9 cellular contexts compared by ENCODE assay signal in the genomic region with DNA sequence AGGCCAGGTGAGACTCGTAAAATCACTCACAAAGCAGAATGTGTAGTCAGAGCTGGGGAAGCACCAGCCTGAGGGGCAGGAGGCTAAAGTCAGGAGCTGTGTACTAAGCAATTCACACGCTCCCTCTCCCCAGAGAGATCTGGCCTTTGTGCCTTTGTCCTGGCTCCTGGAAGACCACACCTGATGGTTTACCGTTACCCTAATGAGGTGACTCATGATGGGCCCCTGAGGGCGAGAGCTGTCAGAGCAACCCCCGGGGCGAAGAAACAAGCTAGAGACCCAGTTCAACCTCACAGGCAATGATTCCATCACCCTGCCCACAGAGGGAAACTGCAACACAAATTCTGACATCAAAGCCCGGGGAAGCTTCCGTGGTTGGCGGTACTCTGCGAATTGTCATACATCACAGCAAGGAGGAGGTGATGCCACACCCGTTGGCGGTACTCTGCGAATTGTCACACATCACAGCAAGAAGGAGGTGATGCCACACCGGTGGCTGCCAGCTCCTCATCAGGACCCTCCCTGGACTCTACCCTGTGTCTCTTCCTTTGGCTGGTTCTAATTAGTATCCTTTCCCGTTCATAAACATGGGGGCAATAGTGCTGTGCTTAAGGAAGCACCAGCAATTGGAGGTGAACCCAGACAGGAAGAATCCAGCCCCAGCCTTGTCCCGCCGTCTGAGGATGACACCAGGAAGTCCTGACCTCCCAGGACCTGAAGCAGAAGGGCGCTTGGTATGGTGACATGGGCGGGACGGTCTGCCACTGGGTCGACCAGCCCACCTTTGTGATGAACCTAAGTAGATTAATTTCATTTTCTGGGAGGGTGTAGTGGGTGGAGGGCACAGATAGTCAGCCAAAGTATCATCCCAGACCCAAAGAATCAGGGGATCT. TPM values are rescaled to one million over a fixed set of nuclear protein-coding genes. Genes with fewer than 3 reads are reported as not detected.
DNase-seq lines count a peak whose midpoint lies in the region; ATAC-seq and TF ChIP-seq lines count a peak whose summit lies in the region.
"Had no signal": no experiment of that assay in that cellular context is flagged by ENCODE, and none has a peak within 500 bp of the region (broad histone marks: within the 10 kb centered on the region; RNA-seq: fewer than 3 reads in every experiment).

No MANE protein-coding gene starts in this region.

- no peak overlapping the region for H3K4ac ChIP-seq in IMR-90 (ENCODE audit: low read depth, low read length)

- H3K4me1 Mint-ChIP-seq in effector memory CD8-positive, alpha-beta T cell (ENCODE audit: low read depth in 2 of 2): peaks cover 0 to 10% of the 10 kb centered on the region in 2 donors

- H2BK15ac ChIP-seq in IMR-90 (ENCODE audit: low read depth, low read length): no peak overlapping the region

- no peaks in the 10 kb centered on the region for H3K79me1 ChIP-seq in IMR-90 (ENCODE audit: low read depth in 1 of 2, low read length in 2 of 2)

- H3K18ac ChIP-seq in IMR-90 (ENCODE audit: low read depth, low read length): no peak overlapping the region

- no peak for TF ChIP-seq EP300 in transverse colon (IDR thresholded peaks at IDR 0.05; ENCODE audit: low read depth)

- BruUV-seq in IMR-90 (replicated peaks; lab: Mats Ljungman, UMichigan): no TSS peak

- H2BK5ac ChIP-seq in IMR-90 (ENCODE audit: low read depth, low read length, poor library complexity, severe bottlenecking): no peak overlapping the region

- H4K20me1 ChIP-seq in IMR-90 (ENCODE audit: insufficient read depth, low read length): no peaks in the 10 kb centered on the region

- 63% methylated on average over 11 of the region's 21 CpGs; no CpG with 5 or more reads in 1 of the 2 experiments for WGBS in IMR-90 (ENCODE audit: extremely low coverage in 2 of 2, insufficient read length in 1 of 2), 2 experiments
- 75% methylated on average over 21 of the region's 21 CpGs; no CpG with 5 or more reads in 1 of the 2 donors for WGBS in transverse colon (ENCODE audit: low coverage in 1 of 2), 2 donors

- CTCF ChIA-PET in IMR-90 (lab: Yijun Ruan, JAX): no interaction called here

- no peak overlapping the region for H4K8ac ChIP-seq in IMR-90 (ENCODE audit: low read depth in 2 of 2, low read length in 2 of 2)

- DNase-seq in IMR-90 (no peak), T-helper 22 cell (ENCODE audit: low read depth) (peak; percentile 53), sciatic nerve (ENCODE audit: low spot score) (no peak), transverse colon (no peak), SHP77 treated with DMSO at 0.1 percent for 48 hours (lab: John Stamatoyannopoulos, UW) (no peak)
- peak in 2 of 3 experiments; percentile 65 to 66 for DNase-seq in effector memory CD8-positive, alpha-beta T cell
- DNase-seq in stimulated activated CD4-positive, alpha-beta T cell treated with anti-CD3 and anti-CD28 coated beads, TNF-alpha, amount 100 ng/mL, for 48 hours (ENCODE audit: low read depth in 3 of 3): peak in 2 of 3 donors; percentile 25 to 43

- no peak overlapping the region for H3K4me3 ChIP-seq in IMR-90 (ENCODE audit: insufficient read depth, low read depth, low read length)
- H3K4me3 ChIP-seq in transverse colon: no peak overlapping the region

- no peak for TF ChIP-seq RAD21 in IMR-90 (IDR thresholded peaks at IDR 0.05; ENCODE audit: low read length)

- H3K27ac Mint-ChIP-seq in effector memory CD8-positive, alpha-beta T cell: peak overlapping the region in 1 of 2 donors; percentile 97

- no peak overlapping the region for H2BK120ac ChIP-seq in IMR-90 (ENCODE audit: low read depth, low read length)

- dilution Hi-C loops in IMR-90 (cut with HindIII; ENCODE audit: low sequenced_read_pairs, unreplicated experiment): no loop called here

- H3K56ac ChIP-seq in IMR-90 (ENCODE audit: extremely low read depth, insufficient read depth, low read length): no peak overlapping the region

- H3K27ac ChIP-seq in IMR-90 (ENCODE audit: insufficient read depth, low read length) (no peak overlapping the region), transverse colon (no peak overlapping the region)

- H2AFZ ChIP-seq in IMR-90 (replicated peaks; ENCODE audit: low read length, poor library complexity): peak overlapping the region; percentile 19

- TF ChIP-seq CTCF in IMR-90 (conservative IDR thresholded peaks at IDR 0.05; ENCODE audit: low read depth, low read length) (no peak), transverse colon (IDR thresholded peaks at IDR 0.05) (no peak)

- H3K27me3 ChIP-seq in IMR-90 (ENCODE audit: control insufficient read depth, insufficient read depth, low read length) (peaks cover 7% of the 10 kb centered on the region), transverse colon (no peaks in the 10 kb centered on the region)

- no peak overlapping the region for H2AK5ac ChIP-seq in IMR-90 (ENCODE audit: low read depth, low read length)

- H3K9ac ChIP-seq in IMR-90 (ENCODE audit: low read depth, low read length): no peak overlapping the region

- no peak for ATAC-seq in IMR-90 (ENCODE audit: low read depth)
- peak; percentile 89 for ATAC-seq in effector memory CD8-positive, alpha-beta T cell (replicated peaks)
- ATAC-seq in GM21528 (IDR thresholded peaks at IDR 0.05; ENCODE audit: low FRiP score, unreplicated experiment): no peak
- no peak for ATAC-seq in sciatic nerve

- H3K9me3 Mint-ChIP-seq in effector memory CD8-positive, alpha-beta T cell: peaks cover 5 to 8% of the 10 kb centered on the region in 2 donors

- no peak overlapping the region for H4K91ac ChIP-seq in IMR-90 (ENCODE audit: insufficient read depth, low read depth, low read length)

- no peak overlapping the region for H2BK20ac ChIP-seq in IMR-90 (ENCODE audit: low read depth, low read length)

- H3K9me3 ChIP-seq in IMR-90 (ENCODE audit: control insufficient read depth, insufficient read depth, low read length) (peaks cover under 1% of the 10 kb centered on the region; the same call in 1 of the 2 replicates), transverse colon (no peaks in the 10 kb centered on the region)

- no peaks in the 10 kb centered on the region; the same call in 1 of the 2 replicates for H3K9me1 ChIP-seq in IMR-90 (ENCODE audit: insufficient read depth, low read length)

- POLR2A ChIA-PET in IMR-90 (lab: Charles Lee; ENCODE audit: unreplicated experiment): no interaction called here

- in situ Hi-C loops in IMR-90 (cut with MboI; ENCODE audit: low sequenced_read_pairs): no loop called here
- in situ Hi-C loops in transverse colon (cut with MboI; ENCODE audit: low pct_ligation_motif_present in 1 of 4, low pct_unique_long_range_greater_than_20kb in 1 of 4, low sequenced_read_pairs in 3 of 4): loop anchor here in 3 of 4 donors (25.0 kb wide), 4 partner anchors 214 to 614 kb away; no protein-coding TSS in a partner anchor

- peak overlapping the region; percentile 16 for H2AK9ac ChIP-seq in IMR-90 (replicated peaks; ENCODE audit: low read depth, low read length, poor library complexity)

- H3K36me3 ChIP-seq in IMR-90 (ENCODE audit: control insufficient read depth, insufficient read depth, low read length) (no peaks in the 10 kb centered on the region), transverse colon (no peaks in the 10 kb centered on the region)

- no peak for TF ChIP-seq POLR2A in IMR-90 (IDR thresholded peaks at IDR 0.05; ENCODE audit: low read depth, low read length)
- no peak for TF ChIP-seq POLR2A in transverse colon (IDR thresholded peaks at IDR 0.05)

- intact Hi-C loops in IMR-90 (cut with micrococcal nuclease): no loop called here
- intact Hi-C loops in sciatic nerve (cut with DNase I): no loop called here
- intact Hi-C loops in transverse colon (cut with DNase I; ENCODE audit: low total_unique reads): no loop called here

- H3K27me3 Mint-ChIP-seq in effector memory CD8-positive, alpha-beta T cell: peaks cover 0 to 10% of the 10 kb centered on the region in 2 donors

- no peak overlapping the region for H3K14ac ChIP-seq in IMR-90 (replicated peaks; ENCODE audit: low read depth, low read length)

- no peak overlapping the region for H3K4me2 ChIP-seq in IMR-90 (ENCODE audit: low read depth, low read length)

- H3K36me3 Mint-ChIP-seq in effector memory CD8-positive, alpha-beta T cell (ENCODE audit: insufficient read depth): peaks cover 8% of the 10 kb centered on the region

- H4K5ac ChIP-seq in IMR-90 (ENCODE audit: low read depth, low read length): no peak overlapping the region

- H3K4me1 ChIP-seq in IMR-90 (ENCODE audit: control insufficient read depth, insufficient read depth, low read length): no peaks in the 10 kb centered on the region
- no peaks in the 10 kb centered on the region for H3K4me1 ChIP-seq in transverse colon

- peak overlapping the region in 1 of 2 donors; percentile 81 for H3K4me3 Mint-ChIP-seq in effector memory CD8-positive, alpha-beta T cell

- H3K23ac ChIP-seq in IMR-90 (ENCODE audit: low read depth, low read length): no peak overlapping the region

TF ChIP-seq in IMR-90, 13 proteins besides CTCF, POLR2A, EP300 and RAD21 (continues in another document):
- TF ChIP-seq FOS (IDR thresholded peaks at IDR 0.05; ENCODE audit: low read depth, low read length) (no peak), BHLHE40 (IDR thresholded peaks at IDR 0.05; ENCODE audit: low read depth, low read length) (no peak)
- TF ChIP-seq, protein P1, sequence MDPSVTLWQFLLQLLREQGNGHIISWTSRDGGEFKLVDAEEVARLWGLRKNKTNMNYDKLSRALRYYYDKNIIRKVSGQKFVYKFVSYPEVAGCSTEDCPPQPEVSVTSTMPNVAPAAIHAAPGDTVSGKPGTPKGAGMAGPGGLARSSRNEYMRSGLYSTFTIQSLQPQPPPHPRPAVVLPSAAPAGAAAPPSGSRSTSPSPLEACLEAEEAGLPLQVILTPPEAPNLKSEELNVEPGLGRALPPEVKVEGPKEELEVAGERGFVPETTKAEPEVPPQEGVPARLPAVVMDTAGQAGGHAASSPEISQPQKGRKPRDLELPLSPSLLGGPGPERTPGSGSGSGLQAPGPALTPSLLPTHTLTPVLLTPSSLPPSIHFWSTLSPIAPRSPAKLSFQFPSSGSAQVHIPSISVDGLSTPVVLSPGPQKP (IDR thresholded peaks at IDR 0.05; ENCODE audit: borderline replicate concordance, low read depth, low read length): no peak

RNA-seq across cellular contexts. Expression of a gene that starts 30.5 kb away (rescaled TPM):
- total RNA-seq in IMR-90 (2012; rRNA removed): under 0.01 TPM in 2 replicates
- 0.03 and 0.07 TPM in 2 replicates for polyA plus RNA-seq in IMR-90 (2012; rRNA removed)
- 0.04 and 0.51 TPM in 2 replicates for polyA plus RNA-seq in IMR-90 (2012; cell fraction: cytosol; rRNA removed)
- 0.13 and 0.33 TPM in 2 replicates for polyA plus RNA-seq in IMR-90 (2012; cell fraction: nucleus; rRNA removed; ENCODE audit: low replicate concordance)
- total RNA-seq in sciatic nerve: 4.2 TPM
- 100 to 1,000 TPM in 1 of 4 donors, 10 to 100 TPM in 3; 41.8 to 113 (median 55.2) TPM for total RNA-seq in transverse colon
- total RNA-seq: LHCN-M2 had no signal

RNA-seq across cellular contexts. Expression of a gene that starts 38.2 kb away (rescaled TPM):
- total RNA-seq in IMR-90 (2012; rRNA removed) (289 and 506 TPM in 2 replicates), sciatic nerve (393 TPM), transverse colon (100 to 1,000 TPM in 3 of 4 donors, 10 to 100 TPM in 1; 83.8 to 227 (median 133) TPM)
- polyA plus RNA-seq in IMR-90 (2012; rRNA removed): 215 and 267 TPM in 2 replicates
- polyA plus RNA-seq in IMR-90 (2012; cell fraction: cytosol; rRNA removed): 29.1 and 31.1 TPM in 2 replicates
- polyA plus RNA-seq in IMR-90 (2012; cell fraction: nucleus; rRNA removed; ENCODE audit: low replicate concordance): 20.1 and 129 TPM in 2 replicates

Comparison
In these comparisons a context has a peak if more than half of its experiments do, and no peak if none do; other contexts are left out.
1. DNase-seq: peak in T-helper 22 cell (single experiment), effector memory CD8-positive, alpha-beta T cell (2 of 3) and stimulated activated CD4-positive, alpha-beta T cell treated with anti-CD3 and anti-CD28 coated beads, TNF-alpha, amount 100 ng/mL, for 48 hours (2 of 3); none in IMR-90 (single experiment), sciatic nerve (single experiment), transverse colon (single experiment) and SHP77 treated with DMSO at 0.1 percent for 48 hours (single experiment).